Comparison of ENCODE assay signal across 1 cellular context in the genomic region with DNA sequence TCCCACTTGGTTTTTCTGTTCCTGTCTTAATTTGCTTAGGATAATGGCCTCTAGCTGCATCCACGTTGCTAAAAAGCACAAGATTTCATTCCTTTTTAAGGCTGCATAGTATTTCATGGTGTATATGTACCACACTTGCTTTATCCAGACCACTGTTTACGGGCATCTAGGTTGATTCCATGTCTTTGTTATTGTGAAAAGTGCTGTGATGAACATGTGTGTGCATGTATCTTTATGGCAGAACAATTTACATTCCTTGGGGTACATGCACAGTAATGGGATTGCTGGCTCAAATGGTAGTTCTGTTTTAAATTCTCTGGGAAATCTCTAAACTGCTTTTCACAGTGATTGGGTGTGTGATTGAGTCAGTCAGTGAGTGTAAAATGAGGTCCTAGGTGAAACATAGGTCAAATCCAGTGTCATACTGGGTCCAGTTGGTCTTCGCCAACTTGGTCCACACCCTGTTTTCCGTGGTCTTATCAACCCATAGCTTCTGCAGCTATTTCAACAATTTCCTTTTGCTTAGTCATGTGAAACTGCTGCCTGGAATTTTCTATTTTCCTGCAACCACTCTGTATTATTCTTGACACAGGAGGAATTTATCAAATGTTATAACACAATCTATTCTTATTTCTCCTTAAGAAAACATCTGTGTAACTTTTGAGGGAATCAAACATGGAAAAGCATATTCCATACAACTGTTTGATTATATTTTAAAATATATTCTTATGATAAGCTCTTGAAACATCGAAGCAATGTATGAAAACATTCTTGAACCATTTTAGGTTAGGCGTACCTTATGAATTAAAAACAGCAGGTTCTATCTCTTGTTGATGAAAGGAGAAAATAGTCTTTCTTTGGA.
TF ChIP-seq lines count a peak whose summit lies in the region.

No MANE protein-coding gene starts in this region.

TF ChIP-seq in H1, 55 proteins besides CTCF, POLR2A, EP300 and RAD21:
- TF ChIP-seq BRCA1 (IDR thresholded peaks at IDR 0.05; ENCODE audit: low read depth, low read length) (no peak), TAF1 (IDR thresholded peaks at IDR 0.05; ENCODE audit: low read depth, low read length) (no peak), KDM4A (IDR thresholded peaks at IDR 0.05; ENCODE audit: low read depth, low read length, severe bottlenecking) (no peak), JUN (IDR thresholded peaks at IDR 0.05; ENCODE audit: low read depth, low read length) (no peak), ATF2 (IDR thresholded peaks at IDR 0.05; ENCODE audit: low read length) (no peak), PHF8 (conservative IDR thresholded peaks at IDR 0.05; ENCODE audit: low read depth, low read length) (no peak), SIX5 (IDR thresholded peaks at IDR 0.05; ENCODE audit: low read depth, low read length) (no peak), NANOG (IDR thresholded peaks at IDR 0.05; ENCODE audit: insufficient read depth, low read depth, low read length, poor library complexity, severe bottlenecking) (no peak)
